2 cellular contexts compared by ENCODE assay signal in genomic region chr11:65953471-65953870, GRCh38.
TF ChIP-seq lines count a peak whose summit lies in the region.

No MANE protein-coding gene starts in this region.

TF ChIP-seq in GM23338, 12 proteins besides CTCF, POLR2A, EP300 and RAD21:
- no peak for TF ChIP-seq REST (IDR thresholded peaks at IDR 0.05; ENCODE audit: unreplicated experiment)
- TF ChIP-seq STAT1 (IDR thresholded peaks at IDR 0.05; ENCODE audit: unreplicated experiment) = no peak
- no peak for TF ChIP-seq POLR2AphosphoS5 (IDR thresholded peaks at IDR 0.05; ENCODE audit: low read depth)
- no peak for TF ChIP-seq ZNF462 (CRISPR knock-in tag; IDR thresholded peaks at IDR 0.05)
- TF ChIP-seq NANOG (IDR thresholded peaks at IDR 0.05; ENCODE audit: borderline replicate concordance) = no peak
- TF ChIP-seq EZH2 (IDR thresholded peaks at IDR 0.05; ENCODE audit: low read depth, unreplicated experiment) = no peak
- TF ChIP-seq EZH2phosphoT487 (IDR thresholded peaks at IDR 0.05; ENCODE audit: unreplicated experiment) = no peak
- no peak for TF ChIP-seq ETS1 (IDR thresholded peaks at IDR 0.05)
- TF ChIP-seq ZNF331 (CRISPR knock-in tag; IDR thresholded peaks at IDR 0.05; ENCODE audit: low read depth) = no peak
- no peak for TF ChIP-seq JUNB (IDR thresholded peaks at IDR 0.05; ENCODE audit: unreplicated experiment)
- TF ChIP-seq CREB1 (CRISPR knock-in tag; IDR thresholded peaks at IDR 0.05; ENCODE audit: low read depth) = no peak
- no peak for TF ChIP-seq ZNF114 (CRISPR knock-in tag; IDR thresholded peaks at IDR 0.05)

TF ChIP-seq in K562, 482 proteins besides CTCF, POLR2A, EP300 and RAD21:
- TF ChIP-seq ZFP1 (CRISPR knock-in tag; IDR thresholded peaks at IDR 0.05) (no peak), RCOR1 (IDR thresholded peaks at IDR 0.05; ENCODE audit: borderline replicate concordance in 1 of 2, low read depth in 2 of 2, low read length in 2 of 2) (no peak), TRIM24 (IDR thresholded peaks at IDR 0.05) (no peak), ZNF668 (CRISPR knock-in tag; IDR thresholded peaks at IDR 0.05) (no peak), POLR3A (IDR thresholded peaks at IDR 0.05; ENCODE audit: borderline replicate concordance, extremely low read depth, insufficient read depth, insufficient read length) (no peak), IRF9 (tag; IDR thresholded peaks at IDR 0.05) (no peak), TEAD1 (CRISPR knock-in tag; IDR thresholded peaks at IDR 0.05) (no peak), ZBED1 (IDR thresholded peaks at IDR 0.05) (no peak), NBN (IDR thresholded peaks at IDR 0.05; ENCODE audit: low read depth) (no peak), U2AF1 (optimal IDR thresholded peaks at IDR 0.05; ENCODE audit: low read depth, low read length) (no peak), NFRKB (IDR thresholded peaks at IDR 0.05; ENCODE audit: low read depth) (no peak), NFXL1 (CRISPR knock-in tag; IDR thresholded peaks at IDR 0.05) (no peak), PCBP2 (IDR thresholded peaks at IDR 0.05; ENCODE audit: low read depth, low read length, poor library complexity, severe bottlenecking) (no peak), PRMT5 (CRISPR knock-in tag; IDR thresholded peaks at IDR 0.05) (no peak), STAT5B (CRISPR knock-in tag; IDR thresholded peaks at IDR 0.05) (no peak), ZBTB11 (CRISPR knock-in tag; IDR thresholded peaks at IDR 0.05) (no peak), ZFPM2 (CRISPR knock-in tag; IDR thresholded peaks at IDR 0.05) (no peak)
